22 cellular contexts compared by ENCODE assay signal in genomic region chr11:43492701-43493100, GRCh38.
"Had no signal": no experiment of that assay in that cellular context is flagged by ENCODE, and none has a peak within 500 bp of the region (broad histone marks: within the 10 kb centered on the region; RNA-seq: fewer than 3 reads in every experiment).

No MANE protein-coding gene starts in this region.

- H3K27me3 Mint-ChIP-seq: naive thymus-derived CD8-positive, alpha-beta T cell; stimulated activated memory B cell treated with anti-CD40 and anti-IgM and Interleukin-4, amounts not matched to agents 10 μg/mL and 1 μg/mL and 100 μg/mL, for 72 hours; type B pancreatic cell had no signal

- H3K9me3 Mint-ChIP-seq: naive thymus-derived CD8-positive, alpha-beta T cell; neural crest cell; stimulated activated memory B cell treated with anti-CD40 and anti-IgM and Interleukin-4, amounts not matched to agents 10 μg/mL and 1 μg/mL and 100 μg/mL, for 72 hours; type B pancreatic cell had no signal

- H3K9me3 ChIP-seq: esophagus muscularis mucosa, gastrocnemius medialis, heart right ventricle, spleen, suprapubic skin, thyroid gland had no signal

- DNase-seq: effector memory CD4-positive, alpha-beta T cell; gastrocnemius medialis; heart right ventricle; hypothalamus; mammary epithelial cell; naive thymus-derived CD8-positive, alpha-beta T cell; posterior cingulate gyrus; spleen; stimulated activated CD4-positive, alpha-beta T cell treated with anti-CD3 and anti-CD28 coated beads, Interleukin-15, amount 100 ng/mL, for 24 hours; stimulated activated CD4-positive, alpha-beta T cell treated with anti-CD3 and anti-CD28 coated beads, Interleukin-1b, Interleukin-23, amount 100 ng/mL, for 48 hours; stimulated activated CD4-positive, alpha-beta T cell treated with anti-CD3 and anti-CD28 coated beads, Interleukin-4, amount 100 ng/mL, for 24 hours; thyroid gland had no signal

- H3K4me1 Mint-ChIP-seq: naive thymus-derived CD8-positive, alpha-beta T cell; neural crest cell; stimulated activated memory B cell treated with anti-CD40 and anti-IgM and Interleukin-4, amounts not matched to agents 10 μg/mL and 1 μg/mL and 100 μg/mL, for 72 hours had no signal

- H3K4me3 Mint-ChIP-seq: naive thymus-derived CD8-positive, alpha-beta T cell; neural crest cell; stimulated activated memory B cell treated with anti-CD40 and anti-IgM and Interleukin-4, amounts not matched to agents 10 μg/mL and 1 μg/mL and 100 μg/mL, for 72 hours; type B pancreatic cell had no signal

- FAIRE-seq: endometrium, urothelium cell line had no signal

- H3K27me3 ChIP-seq: esophagus muscularis mucosa, gastrocnemius medialis, heart right ventricle, spleen, suprapubic skin, thyroid gland had no signal

- H3K27ac Mint-ChIP-seq: stimulated activated memory B cell treated with anti-CD40 and anti-IgM and Interleukin-4, amounts not matched to agents 10 μg/mL and 1 μg/mL and 100 μg/mL, for 72 hours had no signal

- H3K4me1 ChIP-seq: esophagus muscularis mucosa, heart right ventricle, spleen, suprapubic skin, thyroid gland had no signal

- ATAC-seq: gastrocnemius medialis; heart right ventricle; left lobe of liver; naive thymus-derived CD8-positive, alpha-beta T cell; sciatic nerve; stimulated activated memory B cell treated with anti-CD40 and anti-IgM and Interleukin-4, amounts not matched to agents 10 μg/mL and 1 μg/mL and 100 μg/mL, for 72 hours had no signal

- H3K4me3 ChIP-seq: esophagus muscularis mucosa, gastrocnemius medialis, heart right ventricle, spleen, suprapubic skin, thyroid gland had no signal

- H3K27ac ChIP-seq: epithelial cell of prostate, esophagus muscularis mucosa, heart right ventricle, spleen, suprapubic skin, thyroid gland had no signal
